ENCODE assay signal across 16 cellular contexts in the genomic region with DNA sequence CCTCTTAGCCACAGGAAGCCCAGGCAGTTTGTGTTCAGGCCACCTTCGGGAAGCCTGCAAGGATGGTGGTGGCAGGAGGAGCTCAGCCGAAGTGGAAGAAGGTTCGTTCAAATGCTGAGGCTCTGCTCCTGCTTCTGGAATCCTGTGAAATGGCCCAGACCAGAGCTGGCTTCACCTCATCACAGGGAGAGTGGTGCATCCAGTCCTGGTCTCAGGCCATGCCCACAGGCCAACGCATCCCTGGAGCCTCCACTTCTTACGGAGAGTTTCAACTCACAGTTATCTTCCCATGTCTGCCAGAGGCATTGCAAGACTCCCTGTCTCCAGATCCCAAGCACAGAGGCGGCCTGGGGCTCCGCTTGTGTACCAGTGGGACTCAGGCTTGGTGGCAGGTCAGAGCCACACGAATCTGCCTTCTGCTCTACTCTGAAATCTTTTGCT.
"Had no signal": no experiment of that assay in that cellular context is flagged by ENCODE, and none has a peak within 500 bp of the region (broad histone marks: within the 10 kb centered on the region; RNA-seq: fewer than 3 reads in every experiment).

No MANE protein-coding gene starts in this region.

- ATAC-seq: left lobe of liver; stimulated activated memory B cell treated with anti-CD40 and anti-IgM and Interleukin-4, amounts not matched to agents 10 μg/mL and 1 μg/mL and 100 μg/mL, for 72 hours had no signal

- H3K27ac ChIP-seq: ovary, transverse colon had no signal

- H3K9me3 Mint-ChIP-seq: brain; endodermal cell; stimulated activated memory B cell treated with anti-CD40 and anti-IgM and Interleukin-4, amounts not matched to agents 10 μg/mL and 1 μg/mL and 100 μg/mL, for 72 hours; T-helper 1 cell treated with Interleukin-12 subunit alpha and Interleukin-12 subunit beta and Interleukin-4 antibody, amounts not matched to agents 30 μg/mL and 1 μg/mL, for 36 hours had no signal

- H3K27ac Mint-ChIP-seq: stimulated activated memory B cell treated with anti-CD40 and anti-IgM and Interleukin-4, amounts not matched to agents 10 μg/mL and 1 μg/mL and 100 μg/mL, for 72 hours had no signal

- H3K36me3 Mint-ChIP-seq: brain had no signal

- H3K9me3 ChIP-seq: ovary, transverse colon had no signal

- H3K4me3 Mint-ChIP-seq: brain; endodermal cell; stimulated activated memory B cell treated with anti-CD40 and anti-IgM and Interleukin-4, amounts not matched to agents 10 μg/mL and 1 μg/mL and 100 μg/mL, for 72 hours; T-helper 1 cell treated with Interleukin-12 subunit alpha and Interleukin-12 subunit beta and Interleukin-4 antibody, amounts not matched to agents 30 μg/mL and 1 μg/mL, for 36 hours had no signal

- DNase-seq: activated CD4-positive, alpha-beta T cell treated with anti-CD3 and anti-CD28 coated beads, Interleukin-2, amount 50 U/mL, for 48 hours; activated CD4-positive, CD25-positive, alpha-beta regulatory T cell treated with anti-CD3 and anti-CD28 coated beads, Interleukin-2, amount 50 U/mL, for 72 hours; activated naive CD4-positive, alpha-beta T cell treated with Interleukin-2 at 50 U/mL for 16 hours; activated T-cell treated with anti-CD3 and anti-CD28 coated beads, Interleukin-2, amount 50 U/mL, for 48 hours; amniotic stem cell; cerebellar nuclear complex; endodermal cell; erythroblast; hypothalamus; small intestine; transverse colon had no signal

- H3K36me3 ChIP-seq: ovary, transverse colon had no signal

- H3K27me3 ChIP-seq: ovary, transverse colon had no signal

- H3K27me3 Mint-ChIP-seq: stimulated activated memory B cell treated with anti-CD40 and anti-IgM and Interleukin-4, amounts not matched to agents 10 μg/mL and 1 μg/mL and 100 μg/mL, for 72 hours had no signal

- H3K4me3 ChIP-seq: ovary, transverse colon had no signal
